In the genomic region with DNA sequence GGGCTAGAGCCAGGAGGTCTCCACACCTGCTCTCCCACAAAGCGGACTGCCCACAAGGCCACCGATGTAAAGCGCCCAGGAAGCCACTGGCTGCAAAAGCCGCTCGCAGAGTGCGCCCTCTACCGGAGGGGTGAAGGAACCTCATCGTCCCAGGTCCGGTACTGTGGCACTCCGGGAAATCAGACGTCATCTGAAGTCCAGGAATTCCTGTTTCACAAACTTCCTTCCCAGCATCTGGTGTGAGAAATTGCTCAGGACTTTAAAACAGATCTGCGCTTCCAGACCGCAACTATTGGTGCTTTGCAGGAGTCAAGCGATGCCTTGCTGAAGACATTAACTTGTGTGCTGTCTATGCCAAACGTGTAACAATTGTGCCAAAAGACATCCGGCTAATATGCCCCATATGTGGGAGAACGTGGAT, we compare ENCODE assay signal across 10 cellular contexts.
DNase-seq lines count a peak whose midpoint lies in the region; ATAC-seq and TF ChIP-seq lines count a peak whose summit lies in the region.
"Had no signal": no experiment of that assay in that cellular context is flagged by ENCODE, and none has a peak within 500 bp of the region (broad histone marks: within the 10 kb centered on the region; RNA-seq: fewer than 3 reads in every experiment).

No MANE protein-coding gene starts in this region.

- peaks cover 10% of the 10 kb centered on the region for H3K4me1 ChIP-seq in OCI-LY3 (ENCODE audit: low read length)

- 57 to 63% methylated on average over 17 of the region's 17 CpGs for WGBS in lower leg skin, 2 donors

- DNase-seq in activated CD4-positive, alpha-beta T cell treated with anti-CD3 and anti-CD28 coated beads for 36 hours = peak; percentile 33
- DNase-seq in activated CD4-positive, alpha-beta T cell treated with anti-CD3 and anti-CD28 coated beads for 4 hours = no peak
- DNase-seq in fibroblast of mammary gland (ENCODE audit: low read depth) (peak; percentile 83), NCI-H2107 (lab: John Stamatoyannopoulos, UW) (no peak), lower leg skin (ENCODE audit: low spot score in 2 of 2) (no peak)
- DNase-seq in stimulated activated CD4-positive, alpha-beta T cell treated with anti-CD3 and anti-CD28 coated beads, Interleukin-4, amount 100 ng/mL, for 4 hours = peak; percentile 36 to 56

- intact Hi-C loops in activated CD4-positive, alpha-beta T cell treated with anti-CD3 and anti-CD28 coated beads for 36 hours (cut with DNase I, micrococcal nuclease) = no loop called here
- intact Hi-C loops in lower leg skin (cut with DNase I; ENCODE audit: low total_unique reads) = no loop called here

- no peak for TF ChIP-seq POLR2A in lower leg skin (IDR thresholded peaks at IDR 0.05)

- H3K27ac ChIP-seq in OCI-LY3 (ENCODE audit: low read length) = no peak overlapping the region

- H3K27ac Mint-ChIP-seq in activated CD4-positive, alpha-beta T cell treated with anti-CD3 and anti-CD28 coated beads for 36 hours = no peak overlapping the region
- H3K27ac Mint-ChIP-seq: CD4-positive, alpha-beta memory T cell; T-helper 2 cell treated with Interferon-gamma antibody and Interleukin-4, amounts not matched to agents 5 μg/mL and 100 μg/mL, for 36 hours had no signal

- peak overlapping the region; percentile 66 for H3K4me2 ChIP-seq in OCI-LY3 (ENCODE audit: low read length)

- H3K4me3 Mint-ChIP-seq in activated CD4-positive, alpha-beta T cell treated with anti-CD3 and anti-CD28 coated beads for 36 hours = no peak overlapping the region
- H3K4me3 Mint-ChIP-seq: T-helper 2 cell treated with Interferon-gamma antibody and Interleukin-4, amounts not matched to agents 5 μg/mL and 100 μg/mL, for 36 hours had no signal

- no peaks in the 10 kb centered on the region for H3K36me3 Mint-ChIP-seq in activated CD4-positive, alpha-beta T cell treated with anti-CD3 and anti-CD28 coated beads for 36 hours (ENCODE audit: low read depth)
- H3K36me3 Mint-ChIP-seq: CD4-positive, alpha-beta memory T cell had no signal

- H3K9me3 Mint-ChIP-seq in activated CD4-positive, alpha-beta T cell treated with anti-CD3 and anti-CD28 coated beads for 36 hours (ENCODE audit: low read depth) = no peaks in the 10 kb centered on the region
- H3K9me3 Mint-ChIP-seq: T-helper 2 cell treated with Interferon-gamma antibody and Interleukin-4, amounts not matched to agents 5 μg/mL and 100 μg/mL, for 36 hours had no signal

- TF ChIP-seq CTCF in OCI-LY3 (IDR thresholded peaks at IDR 0.05; ENCODE audit: low read depth, low read length) (peak; percentile 78), fibroblast of mammary gland (conservative IDR thresholded peaks at IDR 0.05; ENCODE audit: control insufficient read depth, insufficient read depth, low read depth, low read length) (peak; percentile 62), lower leg skin (IDR thresholded peaks at IDR 0.05) (no peak)

- CTCF ChIA-PET in activated CD4-positive, alpha-beta T cell treated with anti-CD3 and anti-CD28 coated beads for 36 hours (lab: Charles Lee) = no interaction called here

- H2AFZ ChIP-seq in OCI-LY3 (ENCODE audit: low read depth, low read length) = 0 out of 2 replicates have a peak overlapping the region, but pooled peaks have one; percentile 17

- no peaks in the 10 kb centered on the region for H3K27me3 Mint-ChIP-seq in activated CD4-positive, alpha-beta T cell treated with anti-CD3 and anti-CD28 coated beads for 36 hours

- peaks cover 15% of the 10 kb centered on the region for H3K4me1 Mint-ChIP-seq in activated CD4-positive, alpha-beta T cell treated with anti-CD3 and anti-CD28 coated beads for 36 hours

- no peaks in the 10 kb centered on the region for H3K9me3 ChIP-seq in OCI-LY3 (ENCODE audit: insufficient read depth, low read length)

- no peaks in the 10 kb centered on the region for H3K27me3 ChIP-seq in OCI-LY3 (ENCODE audit: low read depth, low read length)

- peak overlapping the region; percentile 4; the same call in 1 of the 2 replicates for H3K9ac ChIP-seq in OCI-LY3 (ENCODE audit: low read length)

- POLR2A ChIA-PET in activated CD4-positive, alpha-beta T cell treated with anti-CD3 and anti-CD28 coated beads for 36 hours (lab: Charles Lee) = no interaction called here

- H3K4me3 ChIP-seq in OCI-LY3 (ENCODE audit: low read length) = peak overlapping the region; percentile 65
- H3K4me3 ChIP-seq in fibroblast of mammary gland (ENCODE audit: control insufficient read depth, low read depth, low read length) = no peak overlapping the region
- no peak overlapping the region for H3K4me3 ChIP-seq in lower leg skin (ENCODE audit: low read depth, poor library complexity, severe bottlenecking)

- H3K36me3 ChIP-seq in OCI-LY3 (replicated peaks; ENCODE audit: low read depth, low read length) = no peaks in the 10 kb centered on the region

- H3K79me2 ChIP-seq in OCI-LY3 (ENCODE audit: low read length) = no peaks in the 10 kb centered on the region

- H4K20me1 ChIP-seq in OCI-LY3 (ENCODE audit: insufficient read depth, low read length) = no peaks in the 10 kb centered on the region

- no peak for ATAC-seq in activated CD4-positive, alpha-beta T cell treated with anti-CD3 and anti-CD28 coated beads for 36 hours
- ATAC-seq in GM19035 (IDR thresholded peaks at IDR 0.05; ENCODE audit: unreplicated experiment) = no peak

Comparison
In these comparisons a context has a peak if more than half of its experiments do, and no peak if none do; other contexts are left out.
1. DNase-seq: peak in activated CD4-positive, alpha-beta T cell treated with anti-CD3 and anti-CD28 coated beads for 36 hours (single experiment), fibroblast of mammary gland (single experiment) and stimulated activated CD4-positive, alpha-beta T cell treated with anti-CD3 and anti-CD28 coated beads, Interleukin-4, amount 100 ng/mL, for 4 hours (2 of 2); none in activated CD4-positive, alpha-beta T cell treated with anti-CD3 and anti-CD28 coated beads for 4 hours (0 of 2), NCI-H2107 (single experiment) and lower leg skin (0 of 2).
2. CTCF ChIP-seq: peak in OCI-LY3 (single experiment) and fibroblast of mammary gland (single experiment); none in lower leg skin (0 of 3).